In genomic region chr1:163131981-163132380, GRCh38 we compare ENCODE assay signal across 1 cellular context.
TF ChIP-seq lines count a peak whose summit lies in the region.

No MANE protein-coding gene starts in this region.

TF ChIP-seq in GM23338, 12 proteins besides CTCF, POLR2A, EP300 and RAD21:
- TF ChIP-seq ZNF462 (CRISPR knock-in tag; IDR thresholded peaks at IDR 0.05): peak; percentile 65
- TF ChIP-seq ETS1 (IDR thresholded peaks at IDR 0.05): no peak
